ENCODE assay signal across 29 cellular contexts in the genomic region with DNA sequence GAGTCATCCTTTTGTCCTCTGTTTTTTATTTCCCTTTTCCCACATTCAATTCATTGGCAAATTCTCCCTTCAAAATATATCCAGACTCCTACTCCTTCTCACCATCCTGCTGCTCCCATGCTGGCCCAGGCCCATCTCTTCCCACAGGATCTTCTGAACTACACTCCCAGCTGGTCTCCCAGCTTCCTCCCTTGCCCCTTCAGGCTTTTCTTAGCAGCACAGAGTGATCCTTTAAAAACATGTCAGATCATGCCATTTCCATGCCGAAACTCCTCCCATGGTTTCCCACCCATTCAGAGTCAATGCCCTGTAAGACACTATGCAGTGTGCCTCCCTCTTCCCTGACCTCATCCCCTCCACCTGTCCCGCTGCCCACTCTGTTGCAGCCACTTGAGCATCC. TPM values are rescaled to one million over a fixed set of nuclear protein-coding genes. Genes with fewer than 3 reads are reported as not detected.
"Had no signal": no experiment of that assay in that cellular context is flagged by ENCODE, and none has a peak within 500 bp of the region (broad histone marks: within the 10 kb centered on the region; RNA-seq: fewer than 3 reads in every experiment).

No MANE protein-coding gene starts in this region.

- H3K27me3 ChIP-seq: Peyer's patch had no signal

- H3K27ac ChIP-seq: cardiac muscle cell, Peyer's patch, RWPE1, SJSA1 had no signal

- H3K9me3 ChIP-seq: Peyer's patch, SJSA1 had no signal

- H3K4me3 ChIP-seq: cardiac muscle cell, K562, Peyer's patch, SJSA1 had no signal

- H3K36me3 ChIP-seq: cardiac muscle cell, Peyer's patch, SJSA1 had no signal

- H3K4me1 ChIP-seq: Peyer's patch, SJSA1 had no signal

- ATAC-seq: activated naive CD4-positive, alpha-beta T cell treated with anti-CD3 and anti-CD28 coated beads, Interleukin-2, amount 50 U/mL, for 72 hours; activated naive CD8-positive, alpha-beta T cell treated with anti-CD3 and anti-CD28 coated beads, Interleukin-2, amount 50 U/mL, for 24 hours; activated T-cell treated with anti-CD3 and anti-CD28 coated beads, Interleukin-2, amount 50 U/mL, for 4 hours; K562; SK-N-SH treated with all-trans-retinoic acid at 6 μM for 48 hours; WTC11 had no signal

- DNase-seq: activated CD4-positive, alpha-beta memory T cell treated with anti-CD3 and anti-CD28 coated beads for 36 hours; activated CD4-positive, alpha-beta T cell treated with anti-CD3 and anti-CD28 coated beads for 1 hour; activated CD4-positive, alpha-beta T cell treated with anti-CD3 and anti-CD28 coated beads, Interleukin-2, amount 10 ng/mL, durations not matched to agents 24 days and 14 days; activated CD8-positive, alpha-beta memory T cell treated with anti-CD3 and anti-CD28 coated beads for 24 hours; activated effector memory CD4-positive, alpha-beta T cell treated with anti-CD3 and anti-CD28 coated beads, Interleukin-2, amount 50 U/mL, for 16 hours; activated naive CD4-positive, alpha-beta T cell treated with Interleukin-2 at 50 U/mL for 16 hours; activated naive CD8-positive, alpha-beta T cell treated with anti-CD3 and anti-CD28 coated beads, Interleukin-2, amount 50 U/mL, for 24 hours; activated T-cell treated with anti-CD3 and anti-CD28 coated beads, Interleukin-2, amount 50 U/mL, for 4 hours; amniotic stem cell; Karpas-422; NCI-H1105 treated with DMSO at 0.1 percent for 48 hours; NCI-H1436 treated with DMSO at 0.1 percent for 48 hours; NCI-H187; NCI-H2081; NCI-H510A treated with DMSO at 0.1 percent for 48 hours; NCI-H69; NK-92 treated with Interleukin-12 subunit alpha and Interleukin-12 subunit beta, amount 100 ng/mL, for 24 hours; SHP77; SW 1271 had no signal

RNA-seq across cellular contexts. Expression of gene KRT84, which starts 2.4 kb away (rescaled TPM):
- total RNA-seq: activated CD4-positive, alpha-beta memory T cell treated with anti-CD3 and anti-CD28 coated beads for 36 hours; activated CD4-positive, alpha-beta T cell treated with anti-CD3 and anti-CD28 coated beads, Interleukin-2, amount 10 ng/mL, durations not matched to agents 24 days and 14 days; activated naive CD4-positive, alpha-beta T cell treated with anti-CD3 and anti-CD28 coated beads, Interleukin-2, amount 50 U/mL, for 72 hours; activated T-cell treated with anti-CD3 and anti-CD28 coated beads, Interleukin-2, amount 50 U/mL, for 4 hours; astrocyte; cardiac muscle cell; K562; Peyer's patch; SJSA1; T-helper 1 cell treated with Interleukin-12 subunit alpha and Interleukin-12 subunit beta and Interleukin-4 antibody, amounts not matched to agents 30 ng/mL and 1 ng/mL, for 36 hours; WTC11 had no signal
- polyA plus RNA-seq: cardiac muscle cell, K562 had no signal

RNA-seq across cellular contexts. Expression of gene KRT82, which starts 18.3 kb away (rescaled TPM):
- total RNA-seq: activated CD4-positive, alpha-beta memory T cell treated with anti-CD3 and anti-CD28 coated beads for 36 hours; activated CD4-positive, alpha-beta T cell treated with anti-CD3 and anti-CD28 coated beads, Interleukin-2, amount 10 ng/mL, durations not matched to agents 24 days and 14 days; activated naive CD4-positive, alpha-beta T cell treated with anti-CD3 and anti-CD28 coated beads, Interleukin-2, amount 50 U/mL, for 72 hours; activated T-cell treated with anti-CD3 and anti-CD28 coated beads, Interleukin-2, amount 50 U/mL, for 4 hours; astrocyte; cardiac muscle cell; K562; Peyer's patch; SJSA1; T-helper 1 cell treated with Interleukin-12 subunit alpha and Interleukin-12 subunit beta and Interleukin-4 antibody, amounts not matched to agents 30 ng/mL and 1 ng/mL, for 36 hours; WTC11 had no signal
- polyA plus RNA-seq: cardiac muscle cell, K562 had no signal

RNA-seq across cellular contexts. Expression of gene KRT85, which starts 20.6 kb away (rescaled TPM):
- total RNA-seq: activated CD4-positive, alpha-beta memory T cell treated with anti-CD3 and anti-CD28 coated beads for 36 hours; activated CD4-positive, alpha-beta T cell treated with anti-CD3 and anti-CD28 coated beads, Interleukin-2, amount 10 ng/mL, durations not matched to agents 24 days and 14 days; activated naive CD4-positive, alpha-beta T cell treated with anti-CD3 and anti-CD28 coated beads, Interleukin-2, amount 50 U/mL, for 72 hours; activated T-cell treated with anti-CD3 and anti-CD28 coated beads, Interleukin-2, amount 50 U/mL, for 4 hours; astrocyte; K562; Peyer's patch; SJSA1; T-helper 1 cell treated with Interleukin-12 subunit alpha and Interleukin-12 subunit beta and Interleukin-4 antibody, amounts not matched to agents 30 ng/mL and 1 ng/mL, for 36 hours; WTC11 had no signal
- polyA plus RNA-seq: cardiac muscle cell, K562 had no signal

RNA-seq across cellular contexts. Expression of gene KRT75, which starts 46.3 kb away (rescaled TPM):
- total RNA-seq: activated CD4-positive, alpha-beta memory T cell treated with anti-CD3 and anti-CD28 coated beads for 36 hours; activated CD4-positive, alpha-beta T cell treated with anti-CD3 and anti-CD28 coated beads, Interleukin-2, amount 10 ng/mL, durations not matched to agents 24 days and 14 days; activated naive CD4-positive, alpha-beta T cell treated with anti-CD3 and anti-CD28 coated beads, Interleukin-2, amount 50 U/mL, for 72 hours; activated T-cell treated with anti-CD3 and anti-CD28 coated beads, Interleukin-2, amount 50 U/mL, for 4 hours; astrocyte; cardiac muscle cell; K562; Peyer's patch; SJSA1; T-helper 1 cell treated with Interleukin-12 subunit alpha and Interleukin-12 subunit beta and Interleukin-4 antibody, amounts not matched to agents 30 ng/mL and 1 ng/mL, for 36 hours; WTC11 had no signal
- polyA plus RNA-seq: cardiac muscle cell, K562 had no signal
